ENCODE assay signal across 1 cellular context in genomic region chr11:62752994-62753735, GRCh38.
TF ChIP-seq lines count a peak whose summit lies in the region.

No MANE protein-coding gene starts in this region.

TF ChIP-seq in WTC11, 78 proteins besides CTCF, POLR2A, EP300 and RAD21 (continued from another document):
- TF ChIP-seq FOXP4 (CRISPR knock-in tag; IDR thresholded peaks at IDR 0.05) (no peak), TCF7 (CRISPR knock-in tag; IDR thresholded peaks at IDR 0.05; ENCODE audit: low read depth) (no peak), NR1H2 (CRISPR knock-in tag; IDR thresholded peaks at IDR 0.05) (no peak), ZNF138 (CRISPR knock-in tag; conservative IDR thresholded peaks at IDR 0.05) (no peak), SMAD3 (CRISPR knock-in tag; IDR thresholded peaks at IDR 0.05; ENCODE audit: borderline replicate concordance) (no peak), ATF2 (CRISPR knock-in tag; IDR thresholded peaks at IDR 0.05; ENCODE audit: borderline replicate concordance, low read depth) (no peak)
